Comparison of ENCODE assay signal across 11 cellular contexts in the genomic region with DNA sequence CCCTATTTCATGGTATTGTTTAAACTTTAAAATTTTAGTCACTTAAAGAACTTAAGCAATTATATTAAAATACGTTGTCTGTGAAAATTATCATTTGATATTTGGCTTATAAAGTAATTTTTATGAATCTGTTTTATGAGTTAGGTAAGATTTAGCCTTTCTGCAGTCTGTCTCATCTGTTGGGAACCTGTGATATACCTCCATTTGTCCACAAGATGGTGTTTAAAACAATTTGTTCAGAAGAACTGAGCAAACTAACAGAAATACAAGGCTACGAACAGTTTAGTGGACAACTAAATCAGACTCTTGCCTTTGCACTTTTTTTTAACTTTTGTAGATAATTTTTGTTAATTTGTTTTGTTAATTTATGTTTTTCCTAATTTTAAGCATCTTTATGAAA.
A peak's percentile ranks its signal among the peaks of the same experiment; 100 is the strongest.
DNase-seq lines count a peak whose midpoint lies in the region; FAIRE-seq and TF ChIP-seq lines count a peak whose summit lies in the region.
"Had no signal": no experiment of that assay in that cellular context is flagged by ENCODE, and none has a peak within 500 bp of the region (broad histone marks: within the 10 kb centered on the region; RNA-seq: fewer than 3 reads in every experiment).

No MANE protein-coding gene starts in this region.

- in situ Hi-C loops in GM13977 (cut with MboI; ENCODE audit: low pct_unique_long_range_greater_than_20kb, low sequenced_read_pairs, unreplicated experiment) = no loop called here

- H3K27ac ChIP-seq in A673 (ENCODE audit: low read depth, low read length, poor library complexity, severe bottlenecking) (no peak overlapping the region), small intestine (ENCODE audit: low read depth in 1 of 2, low read length in 1 of 2) (no peak overlapping the region)
- H3K27ac ChIP-seq: ascending aorta had no signal

- peak; percentile 30 for DNase-seq in A673 (ENCODE audit: low spot score)
- DNase-seq in GM13977 (ENCODE audit: low spot score) = peak; percentile 9
- peak; percentile 17 for DNase-seq in RPMI8226
- peak; percentile 2 for DNase-seq in fibroblast of villous mesenchyme (ENCODE audit: low read depth)
- no peak for DNase-seq in small intestine
- DNase-seq in GOT3 (lab: John Stamatoyannopoulos, UW) = no peak
- DNase-seq in iPS-NIHi7 (ENCODE audit: extremely low spot score) = no peak
- no peak for DNase-seq in HTR-8/SVneo (ENCODE audit: insufficient read length, low spot score)
- DNase-seq: activated CD4-positive, alpha-beta T cell treated with anti-CD3 and anti-CD28 coated beads for 1 hour; NCI-H524 treated with DMSO at 0.1 percent for 48 hours had no signal

- FAIRE-seq in small intestine (lab: Jason Lieb, UNC) = no peak
- no peak for FAIRE-seq in HTR-8/SVneo (lab: Jason Lieb, UNC)

- H3K4me1 ChIP-seq in A673 (ENCODE audit: insufficient read depth, low read length, poor library complexity, severe bottlenecking) (no peaks in the 10 kb centered on the region), small intestine (ENCODE audit: control insufficient read depth in 2 of 2, insufficient read depth in 1 of 2, low read depth in 1 of 2, low read length in 1 of 2) (no peaks in the 10 kb centered on the region)
- H3K4me1 ChIP-seq: ascending aorta had no signal

- BruUV-seq in A673 (replicated peaks; lab: Mats Ljungman, UMichigan) = no TSS peak

- H3K4me3 ChIP-seq in A673 (ENCODE audit: low read depth, low read length, poor library complexity, severe bottlenecking) = no peak overlapping the region
- no peak overlapping the region for H3K4me3 ChIP-seq in fibroblast of villous mesenchyme (ENCODE audit: low read depth, low read length)
- no peak overlapping the region for H3K4me3 ChIP-seq in small intestine (ENCODE audit: low read depth in 1 of 2, low read length in 2 of 2)
- H3K4me3 ChIP-seq: ascending aorta had no signal

- POLR2A ChIA-PET in A673 (lab: Charles Lee; ENCODE audit: low non-redundant PET) = no interaction called here

- WGBS in small intestine, 3 donors = 48 to 60% (median 58%) methylated on average over 2 of the region's 2 CpGs

- H3K9me3 ChIP-seq in A673 (ENCODE audit: low read depth, low read length, poor library complexity, severe bottlenecking) (no peaks in the 10 kb centered on the region), small intestine (ENCODE audit: control insufficient read depth, low read depth) (no peaks in the 10 kb centered on the region)
- H3K9me3 ChIP-seq: ascending aorta had no signal

- TF ChIP-seq CTCF in A673 (conservative IDR thresholded peaks at IDR 0.05; ENCODE audit: low read depth, low read length) (peak; percentile 54; the same call in 1 of the 2 replicates), GM13977 (IDR thresholded peaks at IDR 0.05; ENCODE audit: extremely low read depth, insufficient read depth, missing control alignments) (peak; percentile 23), fibroblast of villous mesenchyme (IDR thresholded peaks at IDR 0.05; ENCODE audit: insufficient read depth, low read depth, low read length) (peak; percentile 17)

- H3K27me3 ChIP-seq in A673 (replicated peaks; ENCODE audit: insufficient read depth, low read depth, low read length, poor library complexity) (peaks cover 12% of the 10 kb centered on the region), small intestine (ENCODE audit: control insufficient read depth in 2 of 2, insufficient read depth in 2 of 2, low read length in 2 of 2) (peaks cover 0 to 2% of the 10 kb centered on the region in 2 donors)
- H3K27me3 ChIP-seq: ascending aorta had no signal

- intact Hi-C loops in A673 (cut with micrococcal nuclease; ENCODE audit: unreplicated experiment) = no loop called here

- H3K36me3 ChIP-seq in A673 (ENCODE audit: insufficient read depth, low read length, poor library complexity, severe bottlenecking) = no peaks in the 10 kb centered on the region
- H3K36me3 ChIP-seq in small intestine (ENCODE audit: control insufficient read depth in 2 of 2, insufficient read depth in 2 of 2, low read length in 2 of 2) = no peaks in the 10 kb centered on the region
- H3K36me3 ChIP-seq: ascending aorta had no signal

- CTCF ChIA-PET in A673 (lab: Charles Lee) = no interaction called here

Comparison
In these comparisons a context has a peak if more than half of its experiments do, and no peak if none do; other contexts are left out.
1. DNase-seq: peak in A673 (single experiment), GM13977 (single experiment), RPMI8226 (single experiment) and fibroblast of villous mesenchyme (single experiment); none in small intestine (single experiment), GOT3 (single experiment), iPS-NIHi7 (single experiment) and HTR-8/SVneo (single experiment).
2. Peak in every context shown above with its lines, with median percentiles within 50 percentile points of each other: CTCF ChIP-seq.